ENCODE assay signal across 8 cellular contexts in genomic region chr9:136546697-136547481, GRCh38. TPM values are rescaled to one million over a fixed set of nuclear protein-coding genes. Genes with fewer than 3 reads are reported as not detected.
DNase-seq lines count a peak whose midpoint lies in the region; ATAC-seq and TF ChIP-seq lines count a peak whose summit lies in the region.

No MANE protein-coding gene starts in this region.

- in situ Hi-C loops in GM13976 (cut with MboI; ENCODE audit: low sequenced_read_pairs, unreplicated experiment) = no loop called here

- peak; percentile 42 for DNase-seq in Jurkat, Clone E6-1 (ENCODE audit: low read depth, low spot score)
- peak; percentile 51 for DNase-seq in central memory CD4-positive, alpha-beta T cell
- no peak for DNase-seq in kidney epithelial cell (ENCODE audit: low read depth)
- DNase-seq in stimulated activated CD4-positive, alpha-beta T cell treated with anti-CD3 and anti-CD28 coated beads, Interleukin-15, amount 100 ng/mL, for 24 hours = peak; percentile 75
- DNase-seq in GM13976 (ENCODE audit: low spot score) = no peak

- H3K27me3 ChIP-seq in kidney epithelial cell (ENCODE audit: control insufficient read depth, insufficient read depth, low read length) = no peaks in the 10 kb centered on the region

- peak overlapping the region; percentile 59 for H3K4me3 ChIP-seq in Jurkat, Clone E6-1 (ENCODE audit: low read length)
- H3K4me3 ChIP-seq in WI38 (ENCODE audit: low read depth, low read length) = peak overlapping the region; percentile 55
- H3K4me3 ChIP-seq in kidney epithelial cell (ENCODE audit: low read depth, low read length) = peak overlapping the region; percentile 51

- ATAC-seq in GM18519 (IDR thresholded peaks at IDR 0.05; ENCODE audit: low FRiP score, unreplicated experiment) = peak; percentile 5
- ATAC-seq in HG02623 (IDR thresholded peaks at IDR 0.05; ENCODE audit: unreplicated experiment) = no peak

- peaks cover 2% of the 10 kb centered on the region for H3K36me3 ChIP-seq in kidney epithelial cell (ENCODE audit: control insufficient read depth, insufficient read depth, low read length)

- TF ChIP-seq CTCF in WI38 (IDR thresholded peaks at IDR 0.05; ENCODE audit: low read depth, low read length) (no peak), kidney epithelial cell (IDR thresholded peaks at IDR 0.05; ENCODE audit: insufficient read depth, low read length, poor library complexity, severe bottlenecking) (peak; percentile 9), GM13976 (IDR thresholded peaks at IDR 0.05; ENCODE audit: borderline replicate concordance, control extremely low read depth, extremely low read depth, insufficient read depth, missing control alignments) (no peak)

RNA-seq across cellular contexts. Expression of gene NOTCH1, which starts 1.0 kb away (rescaled TPM):
- polyA plus RNA-seq in Jurkat, Clone E6-1 (2012; ENCODE audit: insufficient read depth, insufficient read length) = 15.5 TPM
- total RNA-seq in kidney epithelial cell = 40.9 and 52.4 TPM in 2 replicates

Comparison
In these comparisons a context has a peak if more than half of its experiments do, and no peak if none do; other contexts are left out.
1. DNase-seq: peak in Jurkat, Clone E6-1 (single experiment), central memory CD4-positive, alpha-beta T cell (single experiment) and stimulated activated CD4-positive, alpha-beta T cell treated with anti-CD3 and anti-CD28 coated beads, Interleukin-15, amount 100 ng/mL, for 24 hours (single experiment); none in kidney epithelial cell (single experiment) and GM13976 (single experiment).
2. Peak in every context shown above with its lines, with median percentiles within 50 percentile points of each other: H3K4me3 ChIP-seq.